ENCODE assay signal across 1 cellular context in the genomic region with DNA sequence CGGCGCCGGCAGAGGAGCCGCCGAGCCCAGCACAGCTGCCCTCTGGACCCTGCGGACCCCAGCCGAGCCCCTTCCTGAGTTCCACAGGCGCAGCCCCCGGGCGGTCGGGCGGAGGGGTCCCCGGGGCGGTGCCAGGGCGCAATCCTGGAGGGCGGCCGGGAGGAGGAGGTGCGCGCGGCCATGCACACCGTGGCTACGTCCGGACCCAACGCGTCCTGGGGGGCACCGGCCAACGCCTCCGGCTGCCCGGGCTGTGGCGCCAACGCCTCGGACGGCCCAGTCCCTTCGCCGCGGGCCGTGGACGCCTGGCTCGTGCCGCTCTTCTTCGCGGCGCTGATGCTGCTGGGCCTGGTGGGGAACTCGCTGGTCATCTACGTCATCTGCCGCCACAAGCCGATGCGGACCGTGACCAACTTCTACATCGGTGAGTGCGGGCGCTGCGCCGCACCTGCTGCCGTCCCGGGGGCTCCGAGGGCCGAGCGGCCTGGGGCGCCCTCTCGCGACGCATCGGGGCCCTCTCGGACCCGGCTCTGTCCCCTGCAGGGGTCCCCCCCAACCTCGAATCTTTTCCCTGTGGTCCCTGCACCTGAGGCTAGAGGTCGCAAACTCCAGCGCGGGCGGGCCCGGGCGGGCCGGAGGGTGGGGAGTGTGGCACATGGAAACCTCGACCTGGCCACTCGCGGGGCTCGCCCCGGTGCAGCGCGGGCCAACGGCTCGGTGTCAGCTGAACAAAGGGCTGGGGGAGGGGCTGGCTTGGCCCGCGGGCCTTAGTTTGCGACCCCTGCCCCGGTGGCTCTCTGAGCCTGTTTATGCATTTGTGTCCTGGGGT.
TF ChIP-seq lines count a peak whose summit lies in the region.

A gene (plus strand): TSS at position 11 of the 829 bp plus-strand sequence. CDS start 170 bp downstream, at position 181.

TF ChIP-seq in HepG2, 621 proteins besides CTCF, POLR2A, EP300 and RAD21 (continued from another document and continues in another):
- TF ChIP-seq, protein P1, sequence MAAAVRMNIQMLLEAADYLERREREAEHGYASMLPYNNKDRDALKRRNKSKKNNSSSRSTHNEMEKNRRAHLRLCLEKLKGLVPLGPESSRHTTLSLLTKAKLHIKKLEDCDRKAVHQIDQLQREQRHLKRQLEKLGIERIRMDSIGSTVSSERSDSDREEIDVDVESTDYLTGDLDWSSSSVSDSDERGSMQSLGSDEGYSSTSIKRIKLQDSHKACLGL (CRISPR knock-in tag; IDR thresholded peaks at IDR 0.05) = peak; percentile 84
- TF ChIP-seq ZNF589 (CRISPR knock-in tag; conservative IDR thresholded peaks at IDR 0.05) (peak; percentile 41), HMG20A (CRISPR knock-in tag; IDR thresholded peaks at IDR 0.05; ENCODE audit: borderline replicate concordance) (no peak), ZNF570 (CRISPR knock-in tag; IDR thresholded peaks at IDR 0.05; ENCODE audit: borderline replicate concordance) (no peak), TP53 (CRISPR knock-in tag; conservative IDR thresholded peaks at IDR 0.05) (0 out of 2 replicates have a peak, but pooled peaks have one; percentile 60), ZBTB7A (CRISPR knock-in tag; IDR thresholded peaks at IDR 0.05) (peak; percentile 91), AKAP8 (CRISPR knock-in tag; IDR thresholded peaks at IDR 0.05) (peak; percentile 85), SPEN (CRISPR knock-in tag; IDR thresholded peaks at IDR 0.05; ENCODE audit: low read depth) (peak; percentile 65), ARHGAP35 (CRISPR knock-in tag; IDR thresholded peaks at IDR 0.05; ENCODE audit: borderline replicate concordance) (peak; percentile 43; the same call in 1 of the 2 replicates), MYC (CRISPR knock-in tag; IDR thresholded peaks at IDR 0.05; ENCODE audit: borderline replicate concordance) (peak; percentile 78), NR2C2 (CRISPR knock-in tag; IDR thresholded peaks at IDR 0.05; ENCODE audit: borderline replicate concordance) (no peak), ZNF75D (CRISPR knock-in tag; IDR thresholded peaks at IDR 0.05; ENCODE audit: borderline replicate concordance) (no peak), ZNF224 (CRISPR knock-in tag; IDR thresholded peaks at IDR 0.05) (no peak), MIXL1 (CRISPR knock-in tag; IDR thresholded peaks at IDR 0.05) (no peak), POLR2G (IDR thresholded peaks at IDR 0.05; ENCODE audit: low read depth, low read length) (no peak; the same call in 1 of the 2 replicates), PITX1 (CRISPR knock-in tag; IDR thresholded peaks at IDR 0.05) (peak; percentile 34; the same call in 1 of the 2 replicates), NFIB (CRISPR knock-in tag; IDR thresholded peaks at IDR 0.05; ENCODE audit: borderline replicate concordance) (no peak), NCOA2 (CRISPR knock-in tag; IDR thresholded peaks at IDR 0.05) (no peak), ZNF207 (IDR thresholded peaks at IDR 0.05; ENCODE audit: borderline replicate concordance) (no peak), ZNF619 (CRISPR knock-in tag; IDR thresholded peaks at IDR 0.05) (peak; percentile 61; the same call in 1 of the 2 replicates), ZMYM2 (CRISPR knock-in tag; IDR thresholded peaks at IDR 0.05) (peak; percentile 78), IKZF4 (CRISPR knock-in tag; IDR thresholded peaks at IDR 0.05; ENCODE audit: borderline replicate concordance, low read depth, not compliant biosample characterization) (no peak), ZBTB3 (CRISPR knock-in tag; IDR thresholded peaks at IDR 0.05; ENCODE audit: borderline replicate concordance, low read depth) (peak; percentile 44; the same call in 1 of the 2 replicates), PAF1 (CRISPR knock-in tag; IDR thresholded peaks at IDR 0.05) (no peak), KAT7 (CRISPR knock-in tag; IDR thresholded peaks at IDR 0.05; ENCODE audit: borderline replicate concordance) (peak; percentile 75; the same call in 1 of the 2 replicates), ZNF350 (CRISPR knock-in tag; IDR thresholded peaks at IDR 0.05; ENCODE audit: borderline replicate concordance, low read depth) (peak; percentile 79), NR2F2 (IDR thresholded peaks at IDR 0.05; ENCODE audit: borderline replicate concordance, low read depth) (no peak), SP2 (CRISPR knock-in tag; IDR thresholded peaks at IDR 0.05) (peak; percentile 18; the same call in 1 of the 2 replicates), ZFY (CRISPR knock-in tag; IDR thresholded peaks at IDR 0.05) (peak; percentile 70), ZSCAN22 (CRISPR knock-in tag; IDR thresholded peaks at IDR 0.05) (no peak), ZNF274 (CRISPR knock-in tag; IDR thresholded peaks at IDR 0.05) (no peak), HNF4A (CRISPR knock-in tag; IDR thresholded peaks at IDR 0.05) (peak; percentile 74), CCAR2 (optimal IDR thresholded peaks at IDR 0.05; ENCODE audit: low read depth, low read length) (no peak), BHLHE40 (IDR thresholded peaks at IDR 0.05; ENCODE audit: low read length) (peak; percentile 31; the same call in 1 of the 2 replicates), AGO1 (IDR thresholded peaks at IDR 0.05; ENCODE audit: low read depth, low read length, poor library complexity, severe bottlenecking) (no peak), ATF7 (IDR thresholded peaks at IDR 0.05) (no peak), ATF7 (CRISPR knock-in tag; IDR thresholded peaks at IDR 0.05) (no peak), HNRNPK (IDR thresholded peaks at IDR 0.05; ENCODE audit: low read depth, low read length, poor library complexity, severe bottlenecking) (peak; percentile 74), REL (CRISPR knock-in tag; conservative IDR thresholded peaks at IDR 0.05) (peak; percentile 53; the same call in 1 of the 2 replicates), CEBPB (IDR thresholded peaks at IDR 0.05; ENCODE audit: borderline replicate concordance, low read depth, low read length) (no peak), ELF4 (CRISPR knock-in tag; IDR thresholded peaks at IDR 0.05; ENCODE audit: borderline replicate concordance) (peak; percentile 53; the same call in 1 of the 2 replicates), KDM1A (CRISPR knock-in tag; IDR thresholded peaks at IDR 0.05) (peak; percentile 61; the same call in 1 of the 2 replicates), ARNTL (CRISPR knock-in tag; IDR thresholded peaks at IDR 0.05) (no peak; the same call in 1 of the 2 replicates), NFE2L2 (IDR thresholded peaks at IDR 0.05; ENCODE audit: low read length) (no peak)
- TF ChIP-seq, protein P2, sequence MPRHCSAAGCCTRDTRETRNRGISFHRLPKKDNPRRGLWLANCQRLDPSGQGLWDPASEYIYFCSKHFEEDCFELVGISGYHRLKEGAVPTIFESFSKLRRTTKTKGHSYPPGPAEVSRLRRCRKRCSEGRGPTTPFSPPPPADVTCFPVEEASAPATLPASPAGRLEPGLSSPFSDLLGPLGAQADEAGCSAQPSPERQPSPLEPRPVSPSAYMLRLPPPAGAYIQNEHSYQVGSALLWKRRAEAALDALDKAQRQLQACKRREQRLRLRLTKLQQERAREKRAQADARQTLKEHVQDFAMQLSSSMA (CRISPR knock-in tag; IDR thresholded peaks at IDR 0.05) = peak; percentile 90; the same call in 1 of the 2 replicates
- TF ChIP-seq, protein P3, sequence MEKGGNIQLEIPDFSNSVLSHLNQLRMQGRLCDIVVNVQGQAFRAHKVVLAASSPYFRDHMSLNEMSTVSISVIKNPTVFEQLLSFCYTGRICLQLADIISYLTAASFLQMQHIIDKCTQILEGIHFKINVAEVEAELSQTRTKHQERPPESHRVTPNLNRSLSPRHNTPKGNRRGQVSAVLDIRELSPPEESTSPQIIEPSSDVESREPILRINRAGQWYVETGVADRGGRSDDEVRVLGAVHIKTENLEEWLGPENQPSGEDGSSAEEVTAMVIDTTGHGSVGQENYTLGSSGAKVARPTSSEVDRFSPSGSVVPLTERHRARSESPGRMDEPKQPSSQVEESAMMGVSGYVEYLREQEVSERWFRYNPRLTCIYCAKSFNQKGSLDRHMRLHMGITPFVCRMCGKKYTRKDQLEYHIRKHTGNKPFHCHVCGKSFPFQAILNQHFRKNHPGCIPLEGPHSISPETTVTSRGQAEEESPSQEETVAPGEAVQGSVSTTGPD (CRISPR knock-in tag; IDR thresholded peaks at IDR 0.05) = no peak
- TF ChIP-seq, protein P4, sequence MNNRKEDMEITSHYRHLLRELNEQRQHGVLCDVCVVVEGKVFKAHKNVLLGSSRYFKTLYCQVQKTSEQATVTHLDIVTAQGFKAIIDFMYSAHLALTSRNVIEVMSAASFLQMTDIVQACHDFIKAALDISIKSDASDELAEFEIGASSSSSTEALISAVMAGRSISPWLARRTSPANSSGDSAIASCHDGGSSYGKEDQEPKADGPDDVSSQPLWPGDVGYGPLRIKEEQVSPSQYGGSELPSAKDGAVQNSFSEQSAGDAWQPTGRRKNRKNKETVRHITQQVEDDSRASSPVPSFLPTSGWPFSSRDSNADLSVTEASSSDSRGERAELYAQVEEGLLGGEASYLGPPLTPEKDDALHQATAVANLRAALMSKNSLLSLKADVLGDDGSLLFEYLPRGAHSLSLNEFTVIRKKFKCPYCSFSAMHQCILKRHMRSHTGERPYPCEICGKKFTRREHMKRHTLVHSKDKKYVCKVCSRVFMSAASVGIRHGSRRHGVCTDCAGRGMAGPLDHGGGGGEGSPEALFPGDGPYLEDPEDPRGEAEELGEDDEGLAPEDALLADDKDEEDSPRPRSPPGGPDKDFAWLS (CRISPR knock-in tag; IDR thresholded peaks at IDR 0.05; ENCODE audit: borderline replicate concordance) = no peak
- TF ChIP-seq, protein P5, sequence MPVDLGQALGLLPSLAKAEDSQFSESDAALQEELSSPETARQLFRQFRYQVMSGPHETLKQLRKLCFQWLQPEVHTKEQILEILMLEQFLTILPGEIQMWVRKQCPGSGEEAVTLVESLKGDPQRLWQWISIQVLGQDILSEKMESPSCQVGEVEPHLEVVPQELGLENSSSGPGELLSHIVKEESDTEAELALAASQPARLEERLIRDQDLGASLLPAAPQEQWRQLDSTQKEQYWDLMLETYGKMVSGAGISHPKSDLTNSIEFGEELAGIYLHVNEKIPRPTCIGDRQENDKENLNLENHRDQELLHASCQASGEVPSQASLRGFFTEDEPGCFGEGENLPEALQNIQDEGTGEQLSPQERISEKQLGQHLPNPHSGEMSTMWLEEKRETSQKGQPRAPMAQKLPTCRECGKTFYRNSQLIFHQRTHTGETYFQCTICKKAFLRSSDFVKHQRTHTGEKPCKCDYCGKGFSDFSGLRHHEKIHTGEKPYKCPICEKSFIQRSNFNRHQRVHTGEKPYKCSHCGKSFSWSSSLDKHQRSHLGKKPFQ (CRISPR knock-in tag; IDR thresholded peaks at IDR 0.05; ENCODE audit: insufficient replicate concordance) = no peak
- TF ChIP-seq, protein P6, sequence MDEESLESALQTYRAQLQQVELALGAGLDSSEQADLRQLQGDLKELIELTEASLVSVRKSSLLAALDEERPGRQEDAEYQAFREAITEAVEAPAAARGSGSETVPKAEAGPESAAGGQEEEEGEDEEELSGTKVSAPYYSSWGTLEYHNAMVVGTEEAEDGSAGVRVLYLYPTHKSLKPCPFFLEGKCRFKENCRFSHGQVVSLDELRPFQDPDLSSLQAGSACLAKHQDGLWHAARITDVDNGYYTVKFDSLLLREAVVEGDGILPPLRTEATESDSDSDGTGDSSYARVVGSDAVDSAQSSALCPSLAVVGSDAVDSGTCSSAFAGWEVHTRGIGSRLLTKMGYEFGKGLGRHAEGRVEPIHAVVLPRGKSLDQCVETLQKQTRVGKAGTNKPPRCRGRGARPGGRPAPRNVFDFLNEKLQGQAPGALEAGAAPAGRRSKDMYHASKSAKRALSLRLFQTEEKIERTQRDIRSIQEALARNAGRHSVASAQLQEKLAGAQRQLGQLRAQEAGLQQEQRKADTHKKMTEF (CRISPR knock-in tag; IDR thresholded peaks at IDR 0.05) = peak; percentile 67; the same call in 1 of the 2 replicates
- TF ChIP-seq, protein P7, sequence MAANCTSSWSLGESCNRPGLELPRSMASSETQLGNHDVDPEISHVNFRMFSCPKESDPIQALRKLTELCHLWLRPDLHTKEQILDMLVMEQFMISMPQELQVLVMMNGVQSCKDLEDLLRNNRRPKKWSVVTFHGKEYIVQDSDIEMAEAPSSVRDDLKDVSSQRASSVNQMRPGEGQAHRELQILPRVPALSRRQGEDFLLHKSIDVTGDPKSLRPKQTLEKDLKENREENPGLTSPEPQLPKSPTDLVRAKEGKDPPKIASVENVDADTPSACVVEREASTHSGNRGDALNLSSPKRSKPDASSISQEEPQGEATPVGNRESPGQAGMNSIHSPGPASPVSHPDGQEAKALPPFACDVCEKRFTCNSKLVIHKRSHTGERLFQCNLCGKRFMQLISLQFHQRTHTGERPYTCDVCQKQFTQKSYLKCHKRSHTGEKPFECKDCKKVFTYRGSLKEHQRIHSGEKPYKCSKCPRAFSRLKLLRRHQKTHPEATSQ (CRISPR knock-in tag; IDR thresholded peaks at IDR 0.05; ENCODE audit: borderline replicate concordance) = no peak; the same call in 1 of the 2 replicates
- TF ChIP-seq, protein P8, sequence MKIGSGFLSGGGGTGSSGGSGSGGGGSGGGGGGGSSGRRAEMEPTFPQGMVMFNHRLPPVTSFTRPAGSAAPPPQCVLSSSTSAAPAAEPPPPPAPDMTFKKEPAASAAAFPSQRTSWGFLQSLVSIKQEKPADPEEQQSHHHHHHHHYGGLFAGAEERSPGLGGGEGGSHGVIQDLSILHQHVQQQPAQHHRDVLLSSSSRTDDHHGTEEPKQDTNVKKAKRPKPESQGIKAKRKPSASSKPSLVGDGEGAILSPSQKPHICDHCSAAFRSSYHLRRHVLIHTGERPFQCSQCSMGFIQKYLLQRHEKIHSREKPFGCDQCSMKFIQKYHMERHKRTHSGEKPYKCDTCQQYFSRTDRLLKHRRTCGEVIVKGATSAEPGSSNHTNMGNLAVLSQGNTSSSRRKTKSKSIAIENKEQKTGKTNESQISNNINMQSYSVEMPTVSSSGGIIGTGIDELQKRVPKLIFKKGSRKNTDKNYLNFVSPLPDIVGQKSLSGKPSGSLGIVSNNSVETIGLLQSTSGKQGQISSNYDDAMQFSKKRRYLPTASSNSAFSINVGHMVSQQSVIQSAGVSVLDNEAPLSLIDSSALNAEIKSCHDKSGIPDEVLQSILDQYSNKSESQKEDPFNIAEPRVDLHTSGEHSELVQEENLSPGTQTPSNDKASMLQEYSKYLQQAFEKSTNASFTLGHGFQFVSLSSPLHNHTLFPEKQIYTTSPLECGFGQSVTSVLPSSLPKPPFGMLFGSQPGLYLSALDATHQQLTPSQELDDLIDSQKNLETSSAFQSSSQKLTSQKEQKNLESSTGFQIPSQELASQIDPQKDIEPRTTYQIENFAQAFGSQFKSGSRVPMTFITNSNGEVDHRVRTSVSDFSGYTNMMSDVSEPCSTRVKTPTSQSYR (CRISPR knock-in tag; IDR thresholded peaks at IDR 0.05; ENCODE audit: borderline replicate concordance) = no peak; the same call in 1 of the 2 replicates
- TF ChIP-seq, protein P9, sequence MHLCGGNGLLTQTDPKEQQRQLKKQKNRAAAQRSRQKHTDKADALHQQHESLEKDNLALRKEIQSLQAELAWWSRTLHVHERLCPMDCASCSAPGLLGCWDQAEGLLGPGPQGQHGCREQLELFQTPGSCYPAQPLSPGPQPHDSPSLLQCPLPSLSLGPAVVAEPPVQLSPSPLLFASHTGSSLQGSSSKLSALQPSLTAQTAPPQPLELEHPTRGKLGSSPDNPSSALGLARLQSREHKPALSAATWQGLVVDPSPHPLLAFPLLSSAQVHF (CRISPR knock-in tag; IDR thresholded peaks at IDR 0.05) = no peak
- TF ChIP-seq, protein P10, sequence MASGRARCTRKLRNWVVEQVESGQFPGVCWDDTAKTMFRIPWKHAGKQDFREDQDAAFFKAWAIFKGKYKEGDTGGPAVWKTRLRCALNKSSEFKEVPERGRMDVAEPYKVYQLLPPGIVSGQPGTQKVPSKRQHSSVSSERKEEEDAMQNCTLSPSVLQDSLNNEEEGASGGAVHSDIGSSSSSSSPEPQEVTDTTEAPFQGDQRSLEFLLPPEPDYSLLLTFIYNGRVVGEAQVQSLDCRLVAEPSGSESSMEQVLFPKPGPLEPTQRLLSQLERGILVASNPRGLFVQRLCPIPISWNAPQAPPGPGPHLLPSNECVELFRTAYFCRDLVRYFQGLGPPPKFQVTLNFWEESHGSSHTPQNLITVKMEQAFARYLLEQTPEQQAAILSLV (CRISPR knock-in tag; IDR thresholded peaks at IDR 0.05; ENCODE audit: borderline replicate concordance) = peak; percentile 64; the same call in 1 of the 2 replicates
